Comparison of ENCODE assay signal across 14 cellular contexts in the genomic region with DNA sequence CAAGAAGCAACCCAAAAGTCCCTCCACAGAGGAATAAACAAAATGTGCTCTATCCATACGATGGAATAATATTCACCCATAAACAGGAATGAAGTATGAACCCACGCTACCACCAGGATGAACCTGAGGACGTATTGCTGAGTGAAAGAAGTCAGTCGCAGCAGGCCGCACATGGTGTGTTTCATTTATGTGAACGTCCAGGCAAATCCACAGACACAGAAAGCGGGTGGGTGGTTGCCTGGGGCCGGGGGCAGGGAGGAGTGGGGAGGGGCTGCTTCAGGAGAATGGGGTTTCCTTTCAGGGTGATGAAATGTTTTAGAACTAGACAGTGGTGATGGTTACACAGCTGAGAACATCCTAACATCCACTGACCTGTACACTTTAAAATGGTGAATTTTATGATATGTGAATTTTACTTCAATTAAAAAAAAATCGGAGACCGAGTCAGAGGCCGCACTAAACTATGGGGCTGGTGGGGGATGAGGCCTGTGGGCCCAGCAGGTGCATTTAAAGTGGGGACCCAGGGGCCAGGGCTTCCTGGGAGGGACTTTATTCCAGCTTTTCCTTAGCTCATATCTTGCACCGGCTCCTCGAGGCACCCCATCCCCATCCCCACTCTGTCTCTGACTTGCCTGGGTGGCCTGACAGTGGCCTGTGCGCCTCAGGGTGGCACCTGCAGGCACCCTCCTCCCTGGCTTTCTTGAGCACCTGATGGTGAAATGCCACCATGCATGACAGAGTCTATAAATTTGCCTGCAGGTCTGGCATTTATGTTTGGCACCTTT.
A peak's percentile ranks its signal among the peaks of the same experiment; 100 is the strongest.
DNase-seq lines count a peak whose midpoint lies in the region; ATAC-seq and TF ChIP-seq lines count a peak whose summit lies in the region.
"Had no signal": no experiment of that assay in that cellular context is flagged by ENCODE, and none has a peak within 500 bp of the region (broad histone marks: within the 10 kb centered on the region; RNA-seq: fewer than 3 reads in every experiment).

No MANE protein-coding gene starts in this region.

- no peaks in the 10 kb centered on the region for H3K79me2 ChIP-seq in smooth muscle cell (ENCODE audit: low read depth)

- H4K20me1 ChIP-seq in smooth muscle cell (ENCODE audit: low read depth): no peaks in the 10 kb centered on the region

- H3K9me3 ChIP-seq in Peyer's patch (no peaks in the 10 kb centered on the region), smooth muscle cell (replicated peaks; ENCODE audit: low read depth) (no peaks in the 10 kb centered on the region)
- H3K9me3 ChIP-seq: A549 had no signal

- H3K4me2 ChIP-seq in smooth muscle cell: peak overlapping the region; percentile 83
- H3K4me2 ChIP-seq: A549 had no signal

- TF ChIP-seq POLR2A in Peyer's patch (IDR thresholded peaks at IDR 0.05): no peak

- no peaks in the 10 kb centered on the region for H3K36me3 ChIP-seq in Peyer's patch
- no peaks in the 10 kb centered on the region for H3K36me3 ChIP-seq in smooth muscle cell (ENCODE audit: low read depth)
- H3K36me3 ChIP-seq: tibial nerve had no signal

- TF ChIP-seq CTCF in Peyer's patch (IDR thresholded peaks at IDR 0.05) (no peak), smooth muscle cell (IDR thresholded peaks at IDR 0.05; ENCODE audit: borderline replicate concordance, insufficient read depth, poor library complexity, severe bottlenecking) (no peak)

- H3K4me3 ChIP-seq in Peyer's patch (no peak overlapping the region), smooth muscle cell (no peak overlapping the region)
- H3K4me3 ChIP-seq: A549, tibial nerve had no signal

- H2AFZ ChIP-seq in smooth muscle cell (ENCODE audit: low read depth): no peak overlapping the region

- no peak overlapping the region for H3K9ac ChIP-seq in smooth muscle cell (ENCODE audit: low read depth)

- 96% methylated on average over 14 of the region's 14 CpGs for WGBS in smooth muscle cell (ENCODE audit: low lambda C conversion rate)

- H3K27ac ChIP-seq in Peyer's patch (no peak overlapping the region), smooth muscle cell (ENCODE audit: low read depth) (peak overlapping the region; percentile 89)
- H3K27ac ChIP-seq: tibial nerve had no signal

- DNase-seq in NCI-H1417 (lab: John Stamatoyannopoulos, UW) (peak in 2 of 3 experiments; percentile 31 to 43), NCI-H1417 treated with DMSO at 0.1 percent for 48 hours (lab: John Stamatoyannopoulos, UW) (no peak), Peyer's patch (peak in 2 of 3 donors; percentile 9 to 31), left kidney (ENCODE audit: low read depth, low spot score) (peak; percentile 46), smooth muscle cell (lab: John Stamatoyannopoulos, UW; ENCODE audit: unreplicated experiment) (no peak), NCI-H2029 (lab: John Stamatoyannopoulos, UW) (no peak), cerebellar nuclear complex (lab: John Stamatoyannopoulos, UW) (no peak)
- DNase-seq: activated naive CD4-positive, alpha-beta T cell treated with Interleukin-2 at 50 U/mL for 16 hours; NCI-H774 had no signal

- H3F3A ChIP-seq in smooth muscle cell (ENCODE audit: low read depth): no peaks in the 10 kb centered on the region

- H3K4me1 ChIP-seq in Peyer's patch: no peaks in the 10 kb centered on the region
- peaks cover 20% of the 10 kb centered on the region for H3K4me1 ChIP-seq in smooth muscle cell (ENCODE audit: low read depth)
- H3K4me1 ChIP-seq: A549 had no signal

- no peak for ATAC-seq in HG02759 (IDR thresholded peaks at IDR 0.05; ENCODE audit: unreplicated experiment)
- ATAC-seq: A549; HepG2; stimulated activated memory B cell treated with anti-CD40 and anti-IgM and Interleukin-4, amounts not matched to agents 10 μg/mL and 1 μg/mL and 100 μg/mL, for 72 hours had no signal

- no peaks in the 10 kb centered on the region for H3K27me3 ChIP-seq in Peyer's patch
- no peaks in the 10 kb centered on the region for H3K27me3 ChIP-seq in smooth muscle cell (ENCODE audit: low read depth)
- H3K27me3 ChIP-seq: tibial nerve had no signal

Comparison
In these comparisons a context has a peak if more than half of its experiments do, and no peak if none do; other contexts are left out.
1. DNase-seq: peak in NCI-H1417 (2 of 3), Peyer's patch (2 of 3) and left kidney (single experiment); none in NCI-H1417 treated with DMSO at 0.1 percent for 48 hours (single experiment), smooth muscle cell (single experiment), NCI-H2029 (single experiment) and cerebellar nuclear complex (0 of 2).